8 cellular contexts compared by ENCODE assay signal in the genomic region with DNA sequence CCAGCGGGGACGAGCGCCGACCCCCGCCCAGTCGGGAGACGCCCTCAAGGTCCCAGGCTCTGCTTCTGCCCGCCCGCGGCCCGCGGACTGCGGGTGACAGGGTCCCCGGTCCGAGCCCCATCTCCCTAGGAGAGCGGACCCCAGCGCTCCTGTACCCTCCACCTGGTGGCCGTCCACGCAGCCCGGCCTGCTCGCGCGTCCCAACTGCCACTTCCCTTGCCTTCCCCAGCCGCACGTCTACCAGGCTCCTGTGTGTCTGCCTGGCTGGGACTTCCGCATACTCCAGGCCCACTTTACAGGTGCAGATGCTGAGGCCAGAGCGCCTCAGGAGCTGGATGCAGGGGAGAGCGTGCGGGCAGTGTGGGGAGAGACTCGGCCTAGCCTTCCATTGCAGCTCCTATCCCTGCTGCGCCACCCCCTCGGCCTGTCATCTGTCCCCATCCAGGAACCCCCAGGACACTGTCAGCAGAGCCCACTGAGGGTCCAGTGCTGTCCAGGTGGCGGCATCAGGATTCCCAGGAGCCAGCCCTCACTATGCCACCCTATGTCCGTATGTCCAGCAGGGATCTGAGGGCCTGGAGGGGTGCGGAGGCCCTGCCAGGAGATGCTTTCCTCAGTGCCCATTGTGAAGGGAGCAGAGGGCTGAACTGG. TPM values are rescaled to one million over a fixed set of nuclear protein-coding genes. Genes with fewer than 3 reads are reported as not detected.
A peak's percentile ranks its signal among the peaks of the same experiment; 100 is the strongest.
DNase-seq lines count a peak whose midpoint lies in the region; ATAC-seq and TF ChIP-seq lines count a peak whose summit lies in the region.

No MANE protein-coding gene starts in this region.

- H3K9ac ChIP-seq in GM23248 (peak overlapping the region; percentile 85), parathyroid adenoma (no peak overlapping the region)

- H3K4me2 ChIP-seq in GM23248 (ENCODE audit: unreplicated experiment) (peak overlapping the region; percentile 77), parathyroid adenoma (ENCODE audit: low read length) (peak overlapping the region; percentile 99)

- H3K9me3 ChIP-seq in GM23248 (ENCODE audit: low read depth) = no peaks in the 10 kb centered on the region
- H3K9me3 ChIP-seq in SJCRH30 (replicated peaks) = no peaks in the 10 kb centered on the region
- no peaks in the 10 kb centered on the region for H3K9me3 ChIP-seq in parathyroid adenoma (ENCODE audit: control insufficient read depth, low read length)

- H3K79me2 ChIP-seq in GM23248 (ENCODE audit: insufficient read depth) = no peaks in the 10 kb centered on the region
- no peaks in the 10 kb centered on the region for H3K79me2 ChIP-seq in parathyroid adenoma

- H3K36me3 ChIP-seq in GM23248 (ENCODE audit: low read depth) (no peaks in the 10 kb centered on the region), SJCRH30 (no peaks in the 10 kb centered on the region), parathyroid adenoma (ENCODE audit: control insufficient read depth, insufficient read depth, low read length) (no peaks in the 10 kb centered on the region)

- peak; percentile 30 for DNase-seq in GM23248
- DNase-seq in SJCRH30 = no peak
- no peak for DNase-seq in fibroblast of the aortic adventitia (ENCODE audit: low read depth)
- no peak for DNase-seq in A172 (ENCODE audit: low spot score)
- DNase-seq in H4 (ENCODE audit: low spot score) = no peak

- WGBS in GM23248 (ENCODE audit: low coverage in 1 of 2, low lambda C conversion rate in 2 of 2, missing lambda C conversion rate in 2 of 2), 2 experiments = 28 to 44% methylated on average over 21 to 22 of the region's 35 CpGs

- peak overlapping the region; percentile 77 for H3K4me3 ChIP-seq in GM23248
- H3K4me3 ChIP-seq in SJCRH30 = peak overlapping the region; percentile 70
- H3K4me3 ChIP-seq in fibroblast of the aortic adventitia (ENCODE audit: low read depth, low read length) = peak overlapping the region; percentile 68
- H3K4me3 ChIP-seq in parathyroid adenoma (ENCODE audit: low read depth, low read length) = peak overlapping the region; percentile 47

- no peaks in the 10 kb centered on the region for H3K9me2 ChIP-seq in GM23248 (ENCODE audit: insufficient read depth)

- H3K27ac ChIP-seq in GM23248 = no peak overlapping the region
- H3K27ac ChIP-seq in SJCRH30 = no peak overlapping the region
- H3K27ac ChIP-seq in parathyroid adenoma = no peak overlapping the region

- H4K20me1 ChIP-seq in GM23248 (ENCODE audit: insufficient read depth) = no peaks in the 10 kb centered on the region

- ATAC-seq in HG02840 (IDR thresholded peaks at IDR 0.05; ENCODE audit: low FRiP score, unreplicated experiment) (no peak), GM19397 (IDR thresholded peaks at IDR 0.05; ENCODE audit: unreplicated experiment) (no peak)

- H3K4me1 ChIP-seq in GM23248 (ENCODE audit: insufficient read depth) = no peaks in the 10 kb centered on the region
- peaks cover 4% of the 10 kb centered on the region; the same call in 1 of the 2 replicates for H3K4me1 ChIP-seq in SJCRH30
- no peaks in the 10 kb centered on the region for H3K4me1 ChIP-seq in parathyroid adenoma

- H3F3A ChIP-seq in GM23248 (ENCODE audit: insufficient read depth) = no peaks in the 10 kb centered on the region

- H2AFZ ChIP-seq in GM23248 (peak overlapping the region; percentile 95), parathyroid adenoma (peak overlapping the region; percentile 94)

- in situ Hi-C loops in GM23248 (cut with MboI) = no loop called here

- H3K27me3 ChIP-seq in GM23248 (replicated peaks; ENCODE audit: insufficient read depth) = no peaks in the 10 kb centered on the region
- H3K27me3 ChIP-seq in SJCRH30 = no peaks in the 10 kb centered on the region
- no peaks in the 10 kb centered on the region for H3K27me3 ChIP-seq in parathyroid adenoma (ENCODE audit: control insufficient read depth, insufficient read depth, low read length)

- TF ChIP-seq CTCF in fibroblast of the aortic adventitia (IDR thresholded peaks at IDR 0.05; ENCODE audit: insufficient read depth, low read length) (no peak), parathyroid adenoma (IDR thresholded peaks at IDR 0.05) (no peak)

RNA-seq across cellular contexts. Expression of a gene that starts 8.0 kb away (rescaled TPM):
- total RNA-seq in GM23248 (2014; rRNA removed; shearing (Covaris generic)) = 14.9 and 22.8 TPM in 2 replicates
- polyA plus RNA-seq in GM23248 (2016; fragmentation: Nextera tagmentation; extraction: Ambion mirVana) = 2.1 and 2.3 TPM in 2 replicates
- 19.9 and 20.5 TPM in 2 replicates for total RNA-seq in SJCRH30 (2014; rRNA removed; shearing (Covaris generic))
- total RNA-seq in fibroblast of the aortic adventitia (ENCODE audit: low replicate concordance) = 16.2 and 37.5 TPM in 2 replicates
- 23.6 and 25.5 TPM in 2 replicates for total RNA-seq in A172 (2014; rRNA removed; shearing (Covaris generic))
- 4.4 and 8.7 TPM in 2 replicates for total RNA-seq in H4 (2014; rRNA removed; shearing (Covaris generic))
